ENCODE assay signal across 10 cellular contexts in the genomic region with DNA sequence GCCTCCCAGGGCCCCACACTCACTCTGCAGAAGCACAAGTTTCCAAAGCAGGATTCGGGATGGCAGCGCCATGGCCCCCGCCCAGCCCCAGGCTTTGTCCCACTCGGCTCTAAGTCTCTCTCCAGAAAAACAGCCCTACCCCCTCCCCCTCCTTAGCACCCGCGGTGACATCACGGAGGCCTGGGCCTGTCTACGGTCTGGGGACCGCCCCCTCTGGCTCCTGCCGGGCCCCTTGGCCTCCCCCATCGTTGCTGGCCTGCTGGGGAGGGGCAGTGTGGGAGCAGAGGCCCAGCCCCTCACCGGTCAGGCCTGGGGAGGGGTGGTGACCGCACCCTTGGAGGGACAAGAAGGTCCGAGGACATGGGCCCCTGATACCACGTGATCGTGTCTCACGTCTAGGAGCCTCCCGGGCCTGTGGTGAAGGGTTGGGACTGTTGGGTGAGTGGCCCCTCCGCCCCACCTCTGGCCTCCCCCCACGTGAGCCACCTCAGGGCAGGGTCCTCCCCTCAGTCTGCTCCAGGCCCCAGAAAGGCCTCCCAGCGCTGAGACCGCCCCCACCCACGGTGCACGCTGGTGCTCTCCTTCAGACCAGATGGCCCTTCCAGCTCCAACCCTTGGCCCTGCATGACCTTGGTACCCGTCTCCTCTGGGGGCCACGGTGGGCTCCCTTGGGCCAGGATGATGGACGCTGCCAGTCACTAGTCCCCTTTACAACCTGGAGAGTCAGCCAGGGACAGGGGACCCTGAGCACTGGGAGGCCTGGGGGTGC. TPM values are rescaled to one million over a fixed set of nuclear protein-coding genes. Genes with fewer than 3 reads are reported as not detected.
DNase-seq lines count a peak whose midpoint lies in the region; ATAC-seq, FAIRE-seq and TF ChIP-seq lines count a peak whose summit lies in the region.
"Had no signal": no experiment of that assay in that cellular context is flagged by ENCODE, and none has a peak within 500 bp of the region (broad histone marks: within the 10 kb centered on the region; RNA-seq: fewer than 3 reads in every experiment).

A gene with protein sequence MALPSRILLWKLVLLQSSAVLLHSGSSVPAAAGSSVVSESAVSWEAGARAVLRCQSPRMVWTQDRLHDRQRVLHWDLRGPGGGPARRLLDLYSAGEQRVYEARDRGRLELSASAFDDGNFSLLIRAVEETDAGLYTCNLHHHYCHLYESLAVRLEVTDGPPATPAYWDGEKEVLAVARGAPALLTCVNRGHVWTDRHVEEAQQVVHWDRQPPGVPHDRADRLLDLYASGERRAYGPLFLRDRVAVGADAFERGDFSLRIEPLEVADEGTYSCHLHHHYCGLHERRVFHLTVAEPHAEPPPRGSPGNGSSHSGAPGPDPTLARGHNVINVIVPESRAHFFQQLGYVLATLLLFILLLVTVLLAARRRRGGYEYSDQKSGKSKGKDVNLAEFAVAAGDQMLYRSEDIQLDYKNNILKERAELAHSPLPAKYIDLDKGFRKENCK (minus strand): TSS at position 123 of the 769 bp plus-strand sequence. CDS start 51 bp downstream, at position 72.

- CTCF ChIA-PET in HEK293T (lab: Yijun Ruan, JAX): no interaction called here

- no peak for ATAC-seq in GM21360 (IDR thresholded peaks at IDR 0.05; ENCODE audit: unreplicated experiment)

- peak; percentile 59 for FAIRE-seq in endometrium (lab: Jason Lieb, UNC)
- no peak for FAIRE-seq in urothelium cell line (lab: Jason Lieb, UNC)

- peak; percentile 14 for DNase-seq in activated CD8-positive, alpha-beta memory T cell treated with anti-CD3 and anti-CD28 coated beads, Interleukin-2, amount 50 U/mL, for 4 hours
- no peak for DNase-seq in activated CD8-positive, alpha-beta memory T cell treated with anti-CD3 and anti-CD28 coated beads, Interleukin-2, amount 50 U/mL, for 48 hours
- peak; percentile 60 for DNase-seq in mucosa of gallbladder (ENCODE audit: low spot score)
- peak; percentile 41 for DNase-seq in urothelium cell line (ENCODE audit: low spot score)
- no peak for DNase-seq in stimulated activated naive CD4-positive, alpha-beta T cell (lab: John Stamatoyannopoulos, UW)
- DNase-seq in HEK293T (ENCODE audit: extremely low spot score): no peak
- DNase-seq: DND-41 had no signal

- POLR2A ChIA-PET in HEK293T (lab: Yijun Ruan, JAX): interaction anchor here (2.3 kb wide), 1 partner anchor 16 kb away, joined by 8 read pairs; a partner anchor contains a TSS

TF ChIP-seq in HEK293T, 16 proteins besides CTCF, POLR2A, EP300 and RAD21:
- no peak for TF ChIP-seq L3MBTL2 (conservative IDR thresholded peaks at IDR 0.05)
- TF ChIP-seq ARNT (IDR thresholded peaks at IDR 0.05): no peak
- TF ChIP-seq, protein P1, sequence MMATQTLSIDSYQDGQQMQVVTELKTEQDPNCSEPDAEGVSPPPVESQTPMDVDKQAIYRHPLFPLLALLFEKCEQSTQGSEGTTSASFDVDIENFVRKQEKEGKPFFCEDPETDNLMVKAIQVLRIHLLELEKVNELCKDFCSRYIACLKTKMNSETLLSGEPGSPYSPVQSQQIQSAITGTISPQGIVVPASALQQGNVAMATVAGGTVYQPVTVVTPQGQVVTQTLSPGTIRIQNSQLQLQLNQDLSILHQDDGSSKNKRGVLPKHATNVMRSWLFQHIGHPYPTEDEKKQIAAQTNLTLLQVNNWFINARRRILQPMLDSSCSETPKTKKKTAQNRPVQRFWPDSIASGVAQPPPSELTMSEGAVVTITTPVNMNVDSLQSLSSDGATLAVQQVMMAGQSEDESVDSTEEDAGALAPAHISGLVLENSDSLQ (IDR thresholded peaks at IDR 0.05): no peak
- no peak for TF ChIP-seq FOXA1 (IDR thresholded peaks at IDR 0.05)
- no peak for TF ChIP-seq NFRKB (IDR thresholded peaks at IDR 0.05)
- no peak for TF ChIP-seq SP1 (IDR thresholded peaks at IDR 0.05)
- TF ChIP-seq SUZ12 (IDR thresholded peaks at IDR 0.05): no peak
- TF ChIP-seq ZNF384 (IDR thresholded peaks at IDR 0.05): no peak
- no peak for TF ChIP-seq ELF4 (IDR thresholded peaks at IDR 0.05)
- no peak for TF ChIP-seq CTBP1 (IDR thresholded peaks at IDR 0.05; ENCODE audit: borderline replicate concordance)
- TF ChIP-seq FOXM1 (IDR thresholded peaks at IDR 0.05; ENCODE audit: borderline replicate concordance): no peak
- no peak for TF ChIP-seq HDGF (IDR thresholded peaks at IDR 0.05; ENCODE audit: borderline replicate concordance)
- no peak for TF ChIP-seq TARDBP (IDR thresholded peaks at IDR 0.05)
- TF ChIP-seq LEF1 (IDR thresholded peaks at IDR 0.05; ENCODE audit: borderline replicate concordance): no peak
- no peak for TF ChIP-seq BHLHE40 (IDR thresholded peaks at IDR 0.05; ENCODE audit: borderline replicate concordance)
- TF ChIP-seq FOXK2 (IDR thresholded peaks at IDR 0.05): no peak

RNA-seq across cellular contexts. Expression of the gene that starts here (rescaled TPM):
- 73.1 TPM for total RNA-seq in mucosa of gallbladder
- total RNA-seq: SK-MEL-5 had no signal

Comparison
In these comparisons a context has a peak if more than half of its experiments do, and no peak if none do; other contexts are left out.
1. DNase-seq: peak in activated CD8-positive, alpha-beta memory T cell treated with anti-CD3 and anti-CD28 coated beads, Interleukin-2, amount 50 U/mL, for 4 hours (single experiment), mucosa of gallbladder (single experiment) and urothelium cell line (single experiment); none in activated CD8-positive, alpha-beta memory T cell treated with anti-CD3 and anti-CD28 coated beads, Interleukin-2, amount 50 U/mL, for 48 hours (single experiment), stimulated activated naive CD4-positive, alpha-beta T cell (0 of 6) and HEK293T (single experiment).